Comparison of ENCODE assay signal across 1 cellular context in genomic region chr11:77820565-77821348, GRCh38.
TF ChIP-seq lines count a peak whose summit lies in the region.

AAMDC (plus strand) TSS chr11:77821144; CDS start chr11:77842497, 21,353 bp downstream.
RSF1 (minus strand) TSS chr11:77820722; CDS start chr11:77820714, 8 bp downstream.

TF ChIP-seq in HEK293, 187 proteins besides CTCF, POLR2A, EP300 and RAD21 (continued from another document):
- TF ChIP-seq ZFP37 (tag by site-specific recombination; IDR thresholded peaks at IDR 0.05), result peak; percentile 43; the same call in 1 of the 2 replicates
TF ChIP-seq in HEK293: peak in this region for 47.
